In the genomic region with DNA sequence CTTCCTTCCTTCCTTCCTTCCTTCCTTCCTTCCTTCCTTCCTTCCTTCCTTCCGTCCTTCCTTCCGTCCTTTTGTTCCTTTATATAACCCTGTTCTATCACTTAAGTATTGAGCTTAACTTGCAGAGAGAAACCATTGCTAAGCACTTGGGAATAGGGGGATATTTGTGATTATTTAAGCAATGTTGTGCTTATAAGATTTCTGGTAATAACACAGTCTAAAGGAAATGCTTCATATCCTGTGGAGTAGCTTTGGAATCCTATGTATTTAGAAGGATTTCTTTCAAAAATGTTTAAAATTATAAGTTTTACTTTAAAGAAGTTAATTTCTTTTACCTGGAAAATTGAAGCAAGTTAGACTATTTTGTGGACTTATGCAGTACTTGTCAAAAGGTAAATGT, we compare ENCODE assay signal across 18 cellular contexts.
A peak's percentile ranks its signal among the peaks of the same experiment; 100 is the strongest.
DNase-seq lines count a peak whose midpoint lies in the region; ATAC-seq and TF ChIP-seq lines count a peak whose summit lies in the region.
"Had no signal": no experiment of that assay in that cellular context is flagged by ENCODE, and none has a peak within 500 bp of the region (broad histone marks: within the 10 kb centered on the region; RNA-seq: fewer than 3 reads in every experiment).

No MANE protein-coding gene starts in this region.

- H3K9ac ChIP-seq in colonic mucosa (ENCODE audit: low read depth in 2 of 2, low read length in 2 of 2), result no peak overlapping the region

- no peak for ATAC-seq in HG03521 (IDR thresholded peaks at IDR 0.05; ENCODE audit: unreplicated experiment)
- ATAC-seq: K562 had no signal

- TF ChIP-seq CTCF in choroid plexus epithelial cell (conservative IDR thresholded peaks at IDR 0.05; ENCODE audit: low read depth, low read length) (no peak), colonic mucosa (IDR thresholded peaks at IDR 0.05) (no peak)

- no peaks in the 10 kb centered on the region for H3K36me3 ChIP-seq in colonic mucosa
- H3K36me3 ChIP-seq: BE2C, HAP-1 had no signal

- H3K9me3 Mint-ChIP-seq in T-helper 2 cell treated with Interferon-gamma antibody and Interleukin-4, amounts not matched to agents 5 μg/mL and 100 μg/mL, for 36 hours, result no peaks in the 10 kb centered on the region
- H3K9me3 Mint-ChIP-seq: CD4-positive, CD25-positive, alpha-beta regulatory T cell had no signal

- H3K4me3 Mint-ChIP-seq in T-helper 2 cell treated with Interferon-gamma antibody and Interleukin-4, amounts not matched to agents 5 μg/mL and 100 μg/mL, for 36 hours, result no peak overlapping the region
- H3K4me3 Mint-ChIP-seq: CD4-positive, CD25-positive, alpha-beta regulatory T cell had no signal

- H3K4me3 ChIP-seq in choroid plexus epithelial cell (ENCODE audit: low read depth, low read length) (no peak overlapping the region), colonic mucosa (no peak overlapping the region)
- H3K4me3 ChIP-seq: HAP-1, K562 had no signal

- no peaks in the 10 kb centered on the region for H3K4me1 ChIP-seq in colonic mucosa

- no peak overlapping the region for H3K27ac ChIP-seq in colonic mucosa
- H3K27ac ChIP-seq: 22Rv1, HL-60 had no signal

- H3K36me3 Mint-ChIP-seq in T-helper 2 cell treated with Interferon-gamma antibody and Interleukin-4, amounts not matched to agents 5 μg/mL and 100 μg/mL, for 36 hours (ENCODE audit: low read depth), result no peaks in the 10 kb centered on the region

- H3K27ac Mint-ChIP-seq in T-helper 2 cell treated with Interferon-gamma antibody and Interleukin-4, amounts not matched to agents 5 μg/mL and 100 μg/mL, for 36 hours, result peak overlapping the region; percentile 12
- H3K27ac Mint-ChIP-seq: CD4-positive, CD25-positive, alpha-beta regulatory T cell had no signal

- H3K27me3 Mint-ChIP-seq in T-helper 2 cell treated with Interferon-gamma antibody and Interleukin-4, amounts not matched to agents 5 μg/mL and 100 μg/mL, for 36 hours (ENCODE audit: low read depth), result no peaks in the 10 kb centered on the region
- H3K27me3 Mint-ChIP-seq: CD4-positive, CD25-positive, alpha-beta regulatory T cell had no signal

- no peaks in the 10 kb centered on the region for H3K4me1 Mint-ChIP-seq in T-helper 2 cell treated with Interferon-gamma antibody and Interleukin-4, amounts not matched to agents 5 μg/mL and 100 μg/mL, for 36 hours (ENCODE audit: low read depth)

- DNase-seq in T-helper 2 cell treated with Interferon-gamma antibody and Interleukin-4, amounts not matched to agents 5 μg/mL and 100 μg/mL, for 36 hours (ENCODE audit: low spot score), result no peak
- no peak for DNase-seq in T-helper 2 cell
- DNase-seq in choroid plexus epithelial cell (ENCODE audit: low read depth), result peak; percentile 23
- peak; percentile 11 for DNase-seq in iris pigment epithelial cell (ENCODE audit: low read depth)
- DNase-seq in NCI-H1694 treated with DMSO at 0.1 percent for 48 hours (lab: John Stamatoyannopoulos, UW), result no peak
- DNase-seq in colonic mucosa, result no peak
- DNase-seq: ACHN; BE2C; CD4-positive, CD25-positive, alpha-beta regulatory T cell; DMS153; DMS79; GDM1; IMR-90 had no signal

- H3K9me3 ChIP-seq in colonic mucosa, result no peaks in the 10 kb centered on the region
- H3K9me3 ChIP-seq: BE2C, HAP-1 had no signal

- no peaks in the 10 kb centered on the region for H3K27me3 ChIP-seq in colonic mucosa
- H3K27me3 ChIP-seq: BE2C had no signal

- intact Hi-C loops in colonic mucosa (cut with DNase I), result no loop called here

Comparison
In these comparisons a context has a peak if more than half of its experiments do, and no peak if none do; other contexts are left out.
1. DNase-seq: peak in choroid plexus epithelial cell (single experiment) and iris pigment epithelial cell (single experiment); none in T-helper 2 cell treated with Interferon-gamma antibody and Interleukin-4, amounts not matched to agents 5 μg/mL and 100 μg/mL, for 36 hours (single experiment), T-helper 2 cell (0 of 5), NCI-H1694 treated with DMSO at 0.1 percent for 48 hours (single experiment) and colonic mucosa (single experiment).